In the genomic region with DNA sequence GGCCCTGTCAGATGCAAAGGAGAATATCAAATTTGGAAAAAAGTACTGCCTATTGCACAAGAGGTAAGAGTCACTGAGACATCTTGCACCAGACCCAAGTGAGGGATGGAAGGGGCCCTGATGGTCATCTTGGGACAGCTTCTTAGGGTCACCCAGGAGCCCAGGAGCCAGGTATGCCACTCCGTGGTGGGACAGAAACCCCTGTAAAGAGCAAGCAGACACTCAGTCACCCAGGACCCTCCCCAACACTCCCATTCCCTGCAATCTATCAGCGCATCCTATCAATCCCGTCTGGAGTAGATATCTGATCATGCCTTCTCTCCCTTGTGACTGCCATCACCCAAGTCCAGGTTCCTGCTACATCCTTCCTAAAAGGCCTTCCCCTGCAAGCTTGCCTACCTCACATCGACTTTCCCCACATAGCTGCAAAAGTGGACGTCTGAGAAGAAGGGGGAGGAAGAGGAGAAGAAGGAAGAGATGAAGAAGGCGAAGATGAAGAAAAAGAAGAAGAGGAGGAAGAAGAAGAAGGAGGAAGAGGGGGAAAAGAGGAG, we compare ENCODE assay signal across 2 cellular contexts. TPM values are rescaled to one million over a fixed set of nuclear protein-coding genes. Genes with fewer than 3 reads are reported as not detected.
"Had no signal": no experiment of that assay in that cellular context is flagged by ENCODE, and none has a peak within 500 bp of the region (broad histone marks: within the 10 kb centered on the region; RNA-seq: fewer than 3 reads in every experiment).

No MANE protein-coding gene starts in this region.

RNA-seq across cellular contexts. Expression of a gene that starts 30.7 kb away (rescaled TPM):
- total RNA-seq: osteoblast had no signal
- polyA plus RNA-seq: right cardiac atrium had no signal
